Comparison of ENCODE assay signal across 1 cellular context in genomic region chr6:30615219-30615957, GRCh38.
TF ChIP-seq lines count a peak whose summit lies in the region.

No MANE protein-coding gene starts in this region.

TF ChIP-seq in A549, 52 proteins besides CTCF, POLR2A, EP300 and RAD21 (continued from another document):
- TF ChIP-seq NPAS2 (CRISPR knock-in tag; IDR thresholded peaks at IDR 0.05; ENCODE audit: borderline replicate concordance): no peak
- peak; percentile 83 for TF ChIP-seq HMGXB4 (CRISPR knock-in tag; IDR thresholded peaks at IDR 0.05; ENCODE audit: borderline replicate concordance)
- TF ChIP-seq KDM1A (IDR thresholded peaks at IDR 0.05; ENCODE audit: low read depth): no peak
- TF ChIP-seq JUN (IDR thresholded peaks at IDR 0.05): peak in 1 of 2 experiments; percentile 37; a peak in 3 of 5 replicates
- TF ChIP-seq EHF (CRISPR knock-in tag; IDR thresholded peaks at IDR 0.05): no peak
- TF ChIP-seq FOSB (CRISPR knock-in tag; IDR thresholded peaks at IDR 0.05): peak; percentile 90
- TF ChIP-seq NFE2L2 (conservative IDR thresholded peaks at IDR 0.05; ENCODE audit: low read length): no peak
- TF ChIP-seq RFX5 (IDR thresholded peaks at IDR 0.05): no peak
- peak; percentile 84 for TF ChIP-seq TP53 (CRISPR knock-in tag; IDR thresholded peaks at IDR 0.05)
- TF ChIP-seq TFCP2L1 (CRISPR knock-in tag; IDR thresholded peaks at IDR 0.05): peak; percentile 75; the same call in 1 of the 2 replicates
- peak; percentile 97 for TF ChIP-seq HOXA7 (CRISPR knock-in tag; IDR thresholded peaks at IDR 0.05)
- TF ChIP-seq CHD4 (IDR thresholded peaks at IDR 0.05; ENCODE audit: borderline replicate concordance): no peak
